2 cellular contexts compared by ENCODE assay signal in genomic region chr20:46816097-46816496, GRCh38.
TF ChIP-seq lines count a peak whose summit lies in the region.

No MANE protein-coding gene starts in this region.

TF ChIP-seq in A549, 52 proteins besides CTCF, POLR2A, EP300 and RAD21:
- no peak for TF ChIP-seq TP53 (CRISPR knock-in tag; IDR thresholded peaks at IDR 0.05)
- TF ChIP-seq ZFP36 (IDR thresholded peaks at IDR 0.05; ENCODE audit: borderline replicate concordance, partially characterized antibody) = no peak
- no peak for TF ChIP-seq NPAS2 (CRISPR knock-in tag; IDR thresholded peaks at IDR 0.05; ENCODE audit: borderline replicate concordance)
- no peak for TF ChIP-seq SREBF2 (IDR thresholded peaks at IDR 0.05)
- TF ChIP-seq TFCP2L1 (CRISPR knock-in tag; IDR thresholded peaks at IDR 0.05) = no peak
- TF ChIP-seq FOSB (CRISPR knock-in tag; IDR thresholded peaks at IDR 0.05) = no peak
- TF ChIP-seq CHD2 (IDR thresholded peaks at IDR 0.05; ENCODE audit: low read length, partially characterized antibody) = no peak
- TF ChIP-seq REST (IDR thresholded peaks at IDR 0.05) = no peak
- no peak for TF ChIP-seq BHLHE40 (IDR thresholded peaks at IDR 0.05; ENCODE audit: low read depth, low read length)
- no peak for TF ChIP-seq EHMT2 (IDR thresholded peaks at IDR 0.05; ENCODE audit: low read depth)
- TF ChIP-seq EHF (CRISPR knock-in tag; IDR thresholded peaks at IDR 0.05) = no peak
- TF ChIP-seq KDM5A (IDR thresholded peaks at IDR 0.05) = no peak
- TF ChIP-seq HMGXB4 (CRISPR knock-in tag; IDR thresholded peaks at IDR 0.05; ENCODE audit: borderline replicate concordance) = no peak
- TF ChIP-seq MYC (IDR thresholded peaks at IDR 0.05; ENCODE audit: borderline replicate concordance, low read length) = no peak
- TF ChIP-seq GATA3 (IDR thresholded peaks at IDR 0.05; ENCODE audit: borderline replicate concordance) = no peak
- no peak for TF ChIP-seq MAX (IDR thresholded peaks at IDR 0.05)
- no peak for TF ChIP-seq ZC3H11A (IDR thresholded peaks at IDR 0.05)
TF ChIP-seq in A549: peak in this region for 0.

TF ChIP-seq in IMR-90, 13 proteins besides CTCF, POLR2A, EP300 and RAD21:
- TF ChIP-seq MXI1 (IDR thresholded peaks at IDR 0.05; ENCODE audit: borderline replicate concordance, low read depth, low read length) (no peak), RCOR1 (IDR thresholded peaks at IDR 0.05; ENCODE audit: insufficient replicate concordance, low read length) (no peak), USF2 (IDR thresholded peaks at IDR 0.05; ENCODE audit: low read depth, low read length) (no peak), MAFK (IDR thresholded peaks at IDR 0.05; ENCODE audit: low read depth, low read length) (no peak), FOS (IDR thresholded peaks at IDR 0.05; ENCODE audit: low read depth, low read length) (no peak), CEBPB (IDR thresholded peaks at IDR 0.05; ENCODE audit: low read depth, low read length) (no peak), NFE2L2 (IDR thresholded peaks at IDR 0.05; ENCODE audit: low read depth, low read length) (no peak), BHLHE40 (IDR thresholded peaks at IDR 0.05; ENCODE audit: low read depth, low read length) (no peak), RFX5 (IDR thresholded peaks at IDR 0.05; ENCODE audit: low read depth, low read length) (no peak), CHD1 (IDR thresholded peaks at IDR 0.05; ENCODE audit: low read depth, low read length) (no peak), SMC3 (IDR thresholded peaks at IDR 0.05; ENCODE audit: low read depth, low read length) (no peak), ELK1 (IDR thresholded peaks at IDR 0.05; ENCODE audit: borderline replicate concordance, low read depth, low read length) (no peak), MAZ (IDR thresholded peaks at IDR 0.05; ENCODE audit: borderline replicate concordance, low read depth, low read length) (no peak)
TF ChIP-seq in IMR-90: peak in this region for 0.
